In the genomic region with DNA sequence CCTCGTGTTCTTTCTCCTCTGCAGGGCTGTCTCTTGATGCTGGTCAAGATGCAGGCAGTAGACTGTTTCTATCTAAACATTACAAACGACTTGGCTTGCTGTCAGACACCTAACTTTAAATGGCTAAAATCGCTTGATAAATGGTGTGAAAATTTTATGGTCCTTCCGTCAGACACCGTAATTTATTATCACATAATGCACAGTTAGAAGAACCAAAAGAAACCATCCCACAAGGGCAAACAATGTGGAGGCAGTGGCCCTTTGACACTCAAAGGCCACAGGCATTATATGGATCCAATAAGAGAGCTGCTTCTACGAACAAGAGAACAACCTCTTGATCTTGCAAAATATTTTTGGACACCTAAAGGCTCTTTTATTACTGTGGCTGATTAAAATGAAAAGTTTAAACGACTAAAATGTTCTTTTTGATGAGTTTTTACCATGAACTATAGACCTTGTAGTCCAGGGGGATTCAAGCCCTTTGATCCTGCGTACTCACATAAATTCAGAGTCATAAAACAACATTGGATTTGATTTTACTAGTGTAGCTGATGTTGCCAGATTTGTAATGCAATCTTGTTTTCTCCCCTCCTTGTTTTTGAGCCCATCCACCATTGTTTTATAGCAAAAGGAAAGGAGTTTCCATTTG, we compare ENCODE assay signal across 26 cellular contexts.
DNase-seq lines count a peak whose midpoint lies in the region; ATAC-seq and TF ChIP-seq lines count a peak whose summit lies in the region.
"Had no signal": no experiment of that assay in that cellular context is flagged by ENCODE, and none has a peak within 500 bp of the region (broad histone marks: within the 10 kb centered on the region; RNA-seq: fewer than 3 reads in every experiment).

No MANE protein-coding gene starts in this region.

- no peaks in the 10 kb centered on the region for H3K9me3 Mint-ChIP-seq in nephron

- H3K27ac Mint-ChIP-seq in nephron, result peak overlapping the region in 2 of 3 experiments; percentile 13 to 36
- H3K27ac Mint-ChIP-seq: B cell; CD8-positive, alpha-beta memory T cell had no signal

- ATAC-seq in aorta (ENCODE audit: low FRiP score), result peak; percentile 17
- no peak for ATAC-seq in HG02973 (IDR thresholded peaks at IDR 0.05; ENCODE audit: unreplicated experiment)
- ATAC-seq: Right ventricle myocardium inferior had no signal

- H3K4me3 ChIP-seq in HEK293 (ENCODE audit: low read depth, low read length) (no peak overlapping the region), aorta (ENCODE audit: low read length in 2 of 2) (no peak overlapping the region)
- H3K4me3 ChIP-seq: GM23248, MG63, PC-9, SJSA1 had no signal

- peaks cover 5% of the 10 kb centered on the region for H3K4me1 ChIP-seq in HEK293 (ENCODE audit: control insufficient read depth, insufficient read depth, low read length)
- no peaks in the 10 kb centered on the region for H3K4me1 ChIP-seq in aorta (ENCODE audit: control insufficient read depth in 1 of 2, insufficient read depth in 2 of 2, low read length in 2 of 2)
- H3K4me1 ChIP-seq: SJSA1 had no signal

- CTCF ChIA-PET in HEK293 (lab: Yijun Ruan, JAX), result interaction anchor here (0.8 kb wide), 2 partner anchors 326 to 329 kb away, joined by 3 read pairs; no protein-coding TSS in a partner anchor

- DNase-seq in NCI-H69 (lab: John Stamatoyannopoulos, UW), result peak; percentile 61
- DNase-seq in aorta, result no peak
- DNase-seq in activated effector memory CD4-positive, alpha-beta T cell treated with anti-CD3 and anti-CD28 coated beads, Interleukin-2, amount 50 U/mL, for 16 hours, result no peak
- DNase-seq in NCI-H1930 (lab: John Stamatoyannopoulos, UW), result no peak
- DNase-seq: Calu3; CD8-positive, alpha-beta memory T cell; DMS153; DND-41; GM23248; H7; KG1; MG63; NCI-H1105 treated with DMSO at 0.1 percent for 48 hours; NCI-H146; NCI-H2029 treated with DMSO at 0.1 percent for 48 hours; NCI-H226; NCI-H510A; NCI-H774; PC-9 had no signal

- POLR2A ChIA-PET in HEK293 (lab: Yijun Ruan, JAX), result no interaction called here

- no peaks in the 10 kb centered on the region for H3K27me3 ChIP-seq in aorta (ENCODE audit: control insufficient read depth in 1 of 2, insufficient read depth in 2 of 2, low read length in 1 of 2)
- H3K27me3 ChIP-seq: MG63, SJSA1 had no signal

- peaks cover 5% of the 10 kb centered on the region for H3K27me3 Mint-ChIP-seq in nephron (ENCODE audit: low read depth)

- H3K9me3 ChIP-seq in HEK293 (ENCODE audit: control insufficient read depth, insufficient read depth, low read depth, low read length), result no peaks in the 10 kb centered on the region
- H3K9me3 ChIP-seq in aorta (ENCODE audit: control insufficient read depth, low read length), result no peaks in the 10 kb centered on the region
- H3K9me3 ChIP-seq: MG63, SJSA1 had no signal

- intact Hi-C loops in aorta (cut with DNase I), result loop anchor here (2.0 to 5.0 kb wide), 3 partner anchors 139 to 329 kb away; no protein-coding TSS in a partner anchor

- TF ChIP-seq CTCF in HEK293 (tag by site-specific recombination; IDR thresholded peaks at IDR 0.05) (no peak), nephron (IDR thresholded peaks at IDR 0.05; ENCODE audit: unreplicated experiment in 3 of 3) (no peak)

- no peaks in the 10 kb centered on the region for H3K36me3 Mint-ChIP-seq in nephron (ENCODE audit: low read depth)
- H3K36me3 Mint-ChIP-seq: CD8-positive, alpha-beta memory T cell had no signal

- H3K4me3 Mint-ChIP-seq in nephron, result no peak overlapping the region
- H3K4me3 Mint-ChIP-seq: B cell; CD8-positive, alpha-beta memory T cell had no signal

- H3K27ac ChIP-seq in HEK293 (ENCODE audit: extremely low read depth, low read depth, low read length) (no peak overlapping the region), aorta (ENCODE audit: low read depth in 1 of 2, low read length in 2 of 2) (no peak overlapping the region)
- H3K27ac ChIP-seq: C4-2B, GM23248, PC-9, SJSA1 had no signal

- no peaks in the 10 kb centered on the region for H3K36me3 ChIP-seq in HEK293 (ENCODE audit: control insufficient read depth in 2 of 2, insufficient read depth in 1 of 2, low read length in 2 of 2)
- H3K36me3 ChIP-seq in aorta (ENCODE audit: control insufficient read depth in 1 of 2, insufficient read depth in 2 of 2, low read length in 1 of 2), result peaks cover 0 to 2% of the 10 kb centered on the region in 2 donors
- H3K36me3 ChIP-seq: MG63, SJSA1 had no signal

- peaks cover 32% of the 10 kb centered on the region for H3K4me1 Mint-ChIP-seq in nephron
- H3K4me1 Mint-ChIP-seq: B cell; CD8-positive, alpha-beta memory T cell had no signal

- 70 to 80% methylated on average over 8 of the region's 8 CpGs for WGBS in aorta, 2 donors

TF ChIP-seq in HEK293, 187 proteins besides CTCF, POLR2A, EP300 and RAD21:
- TF ChIP-seq ZNF530 (tag by site-specific recombination; IDR thresholded peaks at IDR 0.05; ENCODE audit: low read depth) (no peak), ZFHX2 (tag by site-specific recombination; conservative IDR thresholded peaks at IDR 0.05) (0 out of 2 replicates have a peak, but pooled peaks have one; percentile 14), FEZF1 (tag by site-specific recombination; IDR thresholded peaks at IDR 0.05) (peak; percentile 91), SP7 (tag by site-specific recombination; IDR thresholded peaks at IDR 0.05) (0 out of 2 replicates have a peak, but pooled peaks have one; percentile 27), ZNF214 (tag by site-specific recombination; IDR thresholded peaks at IDR 0.05; ENCODE audit: borderline replicate concordance) (no peak), ZNF133 (tag by site-specific recombination; IDR thresholded peaks at IDR 0.05) (no peak), TCF7L2 (IDR thresholded peaks at IDR 0.05; ENCODE audit: borderline replicate concordance, low read depth, low read length) (peak; percentile 34; the same call in 1 of the 2 replicates)
- TF ChIP-seq, protein P1, sequence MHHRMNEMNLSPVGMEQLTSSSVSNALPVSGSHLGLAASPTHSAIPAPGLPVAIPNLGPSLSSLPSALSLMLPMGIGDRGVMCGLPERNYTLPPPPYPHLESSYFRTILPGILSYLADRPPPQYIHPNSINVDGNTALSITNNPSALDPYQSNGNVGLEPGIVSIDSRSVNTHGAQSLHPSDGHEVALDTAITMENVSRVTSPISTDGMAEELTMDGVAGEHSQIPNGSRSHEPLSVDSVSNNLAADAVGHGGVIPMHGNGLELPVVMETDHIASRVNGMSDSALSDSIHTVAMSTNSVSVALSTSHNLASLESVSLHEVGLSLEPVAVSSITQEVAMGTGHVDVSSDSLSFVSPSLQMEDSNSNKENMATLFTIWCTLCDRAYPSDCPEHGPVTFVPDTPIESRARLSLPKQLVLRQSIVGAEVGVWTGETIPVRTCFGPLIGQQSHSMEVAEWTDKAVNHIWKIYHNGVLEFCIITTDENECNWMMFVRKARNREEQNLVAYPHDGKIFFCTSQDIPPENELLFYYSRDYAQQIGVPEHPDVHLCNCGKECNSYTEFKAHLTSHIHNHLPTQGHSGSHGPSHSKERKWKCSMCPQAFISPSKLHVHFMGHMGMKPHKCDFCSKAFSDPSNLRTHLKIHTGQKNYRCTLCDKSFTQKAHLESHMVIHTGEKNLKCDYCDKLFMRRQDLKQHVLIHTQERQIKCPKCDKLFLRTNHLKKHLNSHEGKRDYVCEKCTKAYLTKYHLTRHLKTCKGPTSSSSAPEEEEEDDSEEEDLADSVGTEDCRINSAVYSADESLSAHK (tag by site-specific recombination; IDR thresholded peaks at IDR 0.05), result peak; percentile 62
- TF ChIP-seq, protein P2, sequence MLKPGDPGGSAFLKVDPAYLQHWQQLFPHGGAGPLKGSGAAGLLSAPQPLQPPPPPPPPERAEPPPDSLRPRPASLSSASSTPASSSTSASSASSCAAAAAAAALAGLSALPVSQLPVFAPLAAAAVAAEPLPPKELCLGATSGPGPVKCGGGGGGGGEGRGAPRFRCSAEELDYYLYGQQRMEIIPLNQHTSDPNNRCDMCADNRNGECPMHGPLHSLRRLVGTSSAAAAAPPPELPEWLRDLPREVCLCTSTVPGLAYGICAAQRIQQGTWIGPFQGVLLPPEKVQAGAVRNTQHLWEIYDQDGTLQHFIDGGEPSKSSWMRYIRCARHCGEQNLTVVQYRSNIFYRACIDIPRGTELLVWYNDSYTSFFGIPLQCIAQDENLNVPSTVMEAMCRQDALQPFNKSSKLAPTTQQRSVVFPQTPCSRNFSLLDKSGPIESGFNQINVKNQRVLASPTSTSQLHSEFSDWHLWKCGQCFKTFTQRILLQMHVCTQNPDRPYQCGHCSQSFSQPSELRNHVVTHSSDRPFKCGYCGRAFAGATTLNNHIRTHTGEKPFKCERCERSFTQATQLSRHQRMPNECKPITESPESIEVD (tag by site-specific recombination; IDR thresholded peaks at IDR 0.05), result peak; percentile 42; the same call in 1 of the 2 replicates
TF ChIP-seq in HEK293: peak in this region for 6.
